In genomic region chr1:196723325-196724185, GRCh38 we compare ENCODE assay signal across 8 cellular contexts. TPM values are rescaled to one million over a fixed set of nuclear protein-coding genes. Genes with fewer than 3 reads are reported as not detected.
A peak's percentile ranks its signal among the peaks of the same experiment; 100 is the strongest.
DNase-seq lines count a peak whose midpoint lies in the region; ATAC-seq lines count a peak whose summit lies in the region.

No MANE protein-coding gene starts in this region.

- H3K27ac Mint-ChIP-seq in activated T-helper 17 cell treated with anti-CD3 and anti-CD28 coated beads, Interleukin-2, amount 50 U/mL, for 72 hours = no peak overlapping the region

- DNase-seq in activated T-cell treated with anti-CD3 and anti-CD28 coated beads, Interleukin-2, amount 50 U/mL, for 1 hour = peak; percentile 36
- no peak for DNase-seq in activated T-cell treated with anti-CD3 and anti-CD28 coated beads for 4 hours
- peak; percentile 43 for DNase-seq in NCI-H82 treated with DMSO at 0.1 percent for 48 hours (lab: John Stamatoyannopoulos, UW; ENCODE audit: unreplicated experiment)
- DNase-seq in iris pigment epithelial cell (ENCODE audit: low read depth) = peak; percentile 67
- no peak for DNase-seq in epidermal melanocyte (ENCODE audit: insufficient read length, low spot score)

- H3K36me3 Mint-ChIP-seq in activated T-helper 17 cell treated with anti-CD3 and anti-CD28 coated beads, Interleukin-2, amount 50 U/mL, for 72 hours (ENCODE audit: low read depth) = peaks cover 5% of the 10 kb centered on the region

- H3K9me3 Mint-ChIP-seq in activated T-helper 17 cell treated with anti-CD3 and anti-CD28 coated beads, Interleukin-2, amount 50 U/mL, for 72 hours = no peaks in the 10 kb centered on the region

- H3K4me1 Mint-ChIP-seq in activated T-helper 17 cell treated with anti-CD3 and anti-CD28 coated beads, Interleukin-2, amount 50 U/mL, for 72 hours = no peaks in the 10 kb centered on the region

- H3K4me3 Mint-ChIP-seq in activated T-helper 17 cell treated with anti-CD3 and anti-CD28 coated beads, Interleukin-2, amount 50 U/mL, for 72 hours = no peak overlapping the region

- no peaks in the 10 kb centered on the region for H3K27me3 Mint-ChIP-seq in activated T-helper 17 cell treated with anti-CD3 and anti-CD28 coated beads, Interleukin-2, amount 50 U/mL, for 72 hours

- peak; percentile 94 for ATAC-seq in GM21381 (IDR thresholded peaks at IDR 0.05; ENCODE audit: unreplicated experiment)
- ATAC-seq in HG03520 (IDR thresholded peaks at IDR 0.05; ENCODE audit: unreplicated experiment) = peak; percentile 96
- ATAC-seq in activated T-helper 17 cell treated with anti-CD3 and anti-CD28 coated beads, Interleukin-2, amount 50 U/mL, for 72 hours (replicated peaks) = peak; percentile 70

RNA-seq across cellular contexts. Expression of gene CFHR3, which starts 51.1 kb away (rescaled TPM):
- total RNA-seq in activated T-helper 17 cell treated with anti-CD3 and anti-CD28 coated beads, Interleukin-2, amount 50 U/mL, for 72 hours = not detected

Comparison
In these comparisons a context has a peak if more than half of its experiments do, and no peak if none do; other contexts are left out.
1. DNase-seq: peak in activated T-cell treated with anti-CD3 and anti-CD28 coated beads, Interleukin-2, amount 50 U/mL, for 1 hour (single experiment), NCI-H82 treated with DMSO at 0.1 percent for 48 hours (single experiment) and iris pigment epithelial cell (single experiment); none in activated T-cell treated with anti-CD3 and anti-CD28 coated beads for 4 hours (single experiment) and epidermal melanocyte (single experiment).
2. Peak in every context shown above with its lines, with median percentiles within 50 percentile points of each other: ATAC-seq.